ENCODE assay signal across 8 cellular contexts in genomic region chr18:49459404-49460171, GRCh38. TPM values are rescaled to one million over a fixed set of nuclear protein-coding genes. Genes with fewer than 3 reads are reported as not detected.
DNase-seq lines count a peak whose midpoint lies in the region; ATAC-seq and TF ChIP-seq lines count a peak whose summit lies in the region.

No MANE protein-coding gene starts in this region.

- H3K27me3 Mint-ChIP-seq in CD4-positive, CD25-positive, alpha-beta regulatory T cell, result no peaks in the 10 kb centered on the region

- no peaks in the 10 kb centered on the region for H3K27me3 ChIP-seq in CD4-positive, CD25-positive, alpha-beta regulatory T cell (ENCODE audit: control insufficient read depth, insufficient read depth, low read length)
- no peaks in the 10 kb centered on the region for H3K27me3 ChIP-seq in ascending aorta

- TF ChIP-seq CTCF in ascending aorta (IDR thresholded peaks at IDR 0.05), result no peak

- peaks cover 11% of the 10 kb centered on the region for H3K36me3 Mint-ChIP-seq in CD4-positive, CD25-positive, alpha-beta regulatory T cell

- peak overlapping the region; percentile 80 for H3K4me3 ChIP-seq in CD4-positive, CD25-positive, alpha-beta regulatory T cell (ENCODE audit: low read depth, low read length)
- peak overlapping the region; percentile 92 to 94 for H3K4me3 ChIP-seq in ascending aorta

- intact Hi-C loops in ascending aorta (cut with DNase I), result no loop called here

- no peaks in the 10 kb centered on the region for H3K36me3 ChIP-seq in CD4-positive, CD25-positive, alpha-beta regulatory T cell (ENCODE audit: control insufficient read depth, insufficient read depth, low read length)
- H3K36me3 ChIP-seq in ascending aorta, result no peaks in the 10 kb centered on the region

- DNase-seq in CD4-positive, CD25-positive, alpha-beta regulatory T cell, result peak in 2 of 3 donors; percentile 3 to 47
- DNase-seq in NCI-H226 (peak; percentile 14), ascending aorta (ENCODE audit: low spot score in 2 of 2) (no peak), iris pigment epithelial cell (ENCODE audit: low read depth) (peak; percentile 36), middle frontal gyrus (ENCODE audit: extremely low spot score, low spot score) (no peak), T-helper 9 cell (no peak)
- peak; percentile 22 for DNase-seq in stimulated activated CD4-positive, alpha-beta T cell treated with anti-CD3 and anti-CD28 coated beads, Interleukin-1b, Interleukin-23, amount 100 ng/mL, for 48 hours

- H3K9me3 ChIP-seq in CD4-positive, CD25-positive, alpha-beta regulatory T cell (ENCODE audit: control insufficient read depth in 2 of 2, low read length in 2 of 2), result no peaks in the 10 kb centered on the region
- H3K9me3 ChIP-seq in ascending aorta, result no peaks in the 10 kb centered on the region

- peak; percentile 8 to 10 for ATAC-seq in CD4-positive, CD25-positive, alpha-beta regulatory T cell (ENCODE audit: low read depth in 2 of 2)
- ATAC-seq in GM21423 (IDR thresholded peaks at IDR 0.05; ENCODE audit: unreplicated experiment), result peak; percentile 35

- H3K4me3 Mint-ChIP-seq in CD4-positive, CD25-positive, alpha-beta regulatory T cell, result peak overlapping the region; percentile 82 to 92 (median 86)

- H3K27ac Mint-ChIP-seq in CD4-positive, CD25-positive, alpha-beta regulatory T cell, result peak overlapping the region; percentile 81 to 94 (median 90)

- peaks cover 33 to 59% (median 39%) of the 10 kb centered on the region in 4 donors for H3K4me1 Mint-ChIP-seq in CD4-positive, CD25-positive, alpha-beta regulatory T cell

- peaks cover 33% of the 10 kb centered on the region for H3K4me1 ChIP-seq in CD4-positive, CD25-positive, alpha-beta regulatory T cell (ENCODE audit: control insufficient read depth, insufficient read depth, low read length, poor library complexity, severe bottlenecking)
- peaks cover 3 to 15% of the 10 kb centered on the region in 2 donors for H3K4me1 ChIP-seq in ascending aorta

- H3K9me3 Mint-ChIP-seq in CD4-positive, CD25-positive, alpha-beta regulatory T cell, result peaks cover 0 to 3% (median 0%) of the 10 kb centered on the region in 7 donors

- peak overlapping the region; percentile 76 for H3K27ac ChIP-seq in CD4-positive, CD25-positive, alpha-beta regulatory T cell (ENCODE audit: insufficient read depth, low read length, poor library complexity, severe bottlenecking)
- peak overlapping the region; percentile 95 to 98 for H3K27ac ChIP-seq in ascending aorta

RNA-seq across cellular contexts. Expression of gene DYM, which starts 0.9 kb away (rescaled TPM):
- total RNA-seq in CD4-positive, CD25-positive, alpha-beta regulatory T cell, result 67.3 TPM
- polyA plus RNA-seq in CD4-positive, CD25-positive, alpha-beta regulatory T cell, result 10 to 100 TPM; 30.1 to 42.4 (median 35.3) TPM
- total RNA-seq in ascending aorta, result 250 TPM

RNA-seq across cellular contexts. Expression of gene C18orf32, which starts 27.4 kb away (rescaled TPM):
- 34.8 TPM for total RNA-seq in CD4-positive, CD25-positive, alpha-beta regulatory T cell
- 100 to 1,000 TPM in 2 of 4 donors, 10 to 100 TPM in 2; 91.4 to 108 (median 99.8) TPM for polyA plus RNA-seq in CD4-positive, CD25-positive, alpha-beta regulatory T cell
- total RNA-seq in ascending aorta, result 7.8 TPM

RNA-seq across cellular contexts. Expression of gene RPL17, which starts 32.7 kb away (rescaled TPM):
- total RNA-seq in CD4-positive, CD25-positive, alpha-beta regulatory T cell, result 1,805 TPM
- 1,000 to 10,000 TPM; 1,527 to 2,169 (median 1,887) TPM for polyA plus RNA-seq in CD4-positive, CD25-positive, alpha-beta regulatory T cell
- 799 TPM for total RNA-seq in ascending aorta

Comparison
In these comparisons a context has a peak if more than half of its experiments do, and no peak if none do; other contexts are left out.
1. DNase-seq: peak in CD4-positive, CD25-positive, alpha-beta regulatory T cell (2 of 3), NCI-H226 (single experiment), iris pigment epithelial cell (single experiment) and stimulated activated CD4-positive, alpha-beta T cell treated with anti-CD3 and anti-CD28 coated beads, Interleukin-1b, Interleukin-23, amount 100 ng/mL, for 48 hours (single experiment); none in ascending aorta (0 of 2), middle frontal gyrus (single experiment) and T-helper 9 cell (single experiment).